8 cellular contexts compared by ENCODE assay signal in genomic region chr5:56909294-56910122, GRCh38. TPM values are rescaled to one million over a fixed set of nuclear protein-coding genes. Genes with fewer than 3 reads are reported as not detected.
DNase-seq lines count a peak whose midpoint lies in the region; ATAC-seq and TF ChIP-seq lines count a peak whose summit lies in the region.

TSS of gene SETD9 (plus strand) at chr5:56909596. CDS start at chr5:56909646, 50 bp downstream.

- peak within 1 kb of the TSS; percentile 88 for H3K27ac Mint-ChIP-seq in activated naive CD8-positive, alpha-beta T cell treated with anti-CD3 and anti-CD28 coated beads, Interleukin-2, amount 10 ng/mL, durations not matched to agents 7 days and 5 days
- peak within 1 kb of the TSS; percentile 98 for H3K27ac Mint-ChIP-seq in osteocyte (ENCODE audit: unreplicated experiment)

- peak within 1 kb of the TSS; percentile 91 to 98 for H3K27ac ChIP-seq in thoracic aorta

- peaks cover 6% of the 10 kb centered on the region for H3K36me3 Mint-ChIP-seq in activated naive CD8-positive, alpha-beta T cell treated with anti-CD3 and anti-CD28 coated beads, Interleukin-2, amount 10 ng/mL, durations not matched to agents 7 days and 5 days
- no peaks in the 10 kb centered on the region for H3K36me3 Mint-ChIP-seq in osteocyte (ENCODE audit: unreplicated experiment)

- peak; percentile 93 for TF ChIP-seq POLR2A in GM10847 (IDR thresholded peaks at IDR 0.05; ENCODE audit: extremely low read depth, insufficient read length)

- peaks cover 18% of the 10 kb centered on the region for H3K4me1 Mint-ChIP-seq in activated naive CD8-positive, alpha-beta T cell treated with anti-CD3 and anti-CD28 coated beads, Interleukin-2, amount 10 ng/mL, durations not matched to agents 7 days and 5 days
- peaks cover 14% of the 10 kb centered on the region for H3K4me1 Mint-ChIP-seq in osteocyte (ENCODE audit: unreplicated experiment)

- H3K4me1 ChIP-seq in thoracic aorta (ENCODE audit: control insufficient read depth in 1 of 2, low read depth in 2 of 2): peaks cover 4 to 7% of the 10 kb centered on the region in 2 donors

- H3K27me3 ChIP-seq in thoracic aorta (replicated peaks; ENCODE audit: insufficient read depth): no peaks in the 10 kb centered on the region

- POLR2A ChIA-PET in activated naive CD8-positive, alpha-beta T cell treated with anti-CD3 and anti-CD28 coated beads, Interleukin-2, amount 10 ng/mL, durations not matched to agents 7 days and 5 days (lab: Charles Lee): interaction anchor here (0.6 to 2.9 kb wide), 5 partner anchors 11 to 264 kb away, joined by 4 to 15 read pairs (median 6); partner anchors contain the start of gene GPBP1

- H3K36me3 ChIP-seq in thoracic aorta: no peaks in the 10 kb centered on the region

- peaks cover 9% of the 10 kb centered on the region for H3K27me3 Mint-ChIP-seq in activated naive CD8-positive, alpha-beta T cell treated with anti-CD3 and anti-CD28 coated beads, Interleukin-2, amount 10 ng/mL, durations not matched to agents 7 days and 5 days
- no peaks in the 10 kb centered on the region for H3K27me3 Mint-ChIP-seq in osteocyte (ENCODE audit: unreplicated experiment)

- no peaks in the 10 kb centered on the region for H3K9me3 ChIP-seq in thoracic aorta

- peak within 1 kb of the TSS; percentile 96 for H3K4me3 Mint-ChIP-seq in activated naive CD8-positive, alpha-beta T cell treated with anti-CD3 and anti-CD28 coated beads, Interleukin-2, amount 10 ng/mL, durations not matched to agents 7 days and 5 days
- peak within 1 kb of the TSS; percentile 85 for H3K4me3 Mint-ChIP-seq in osteocyte (ENCODE audit: unreplicated experiment)

- H3K9me3 Mint-ChIP-seq in activated naive CD8-positive, alpha-beta T cell treated with anti-CD3 and anti-CD28 coated beads, Interleukin-2, amount 10 ng/mL, durations not matched to agents 7 days and 5 days: no peaks in the 10 kb centered on the region
- no peaks in the 10 kb centered on the region for H3K9me3 Mint-ChIP-seq in osteocyte (ENCODE audit: unreplicated experiment)

- ATAC-seq in HG02642 (IDR thresholded peaks at IDR 0.05; ENCODE audit: poor library complexity, unreplicated experiment): peak; percentile 89
- ATAC-seq in activated naive CD8-positive, alpha-beta T cell treated with anti-CD3 and anti-CD28 coated beads, Interleukin-2, amount 10 ng/mL, durations not matched to agents 7 days and 5 days (ENCODE audit: low read depth): peak; percentile 80
- peak; percentile 88 for ATAC-seq in thoracic aorta (ENCODE audit: insufficient number of reproducible peaks, low FRiP score, low read depth)

- DNase-seq in NCI-H1105 (lab: John Stamatoyannopoulos, UW) (peak; percentile 89), SKM-1 treated with dmso at 0.1 percent for 144 hours (lab: John Stamatoyannopoulos, UW; ENCODE audit: unreplicated experiment) (peak; percentile 94), head of caudate nucleus (peak; percentile 91 to 98 (median 96)), osteocyte (ENCODE audit: extremely low spot score, unreplicated experiment) (peak; percentile 99), thoracic aorta (ENCODE audit: low spot score) (peak; percentile 91)
- peak; percentile 94 for DNase-seq in activated naive CD8-positive, alpha-beta T cell treated with anti-CD3 and anti-CD28 coated beads, Interleukin-2, amount 10 ng/mL, durations not matched to agents 7 days and 5 days

- TF ChIP-seq CTCF in osteocyte (IDR thresholded peaks at IDR 0.05) (no peak), thoracic aorta (IDR thresholded peaks at IDR 0.05) (no peak)

- peak within 1 kb of the TSS; percentile 98 for H3K4me3 ChIP-seq in thoracic aorta

- intact Hi-C loops in head of caudate nucleus (cut with DNase I): loop anchor here (2.0 to 5.0 kb wide), 2 partner anchors 43 to 265 kb away; partner anchors contain the start of genes GPBP1 and MIER3

RNA-seq across cellular contexts. Expression of gene SETD9, which starts in this region (rescaled TPM):
- 1 to 10 TPM; 7.0 to 8.9 TPM for total RNA-seq in activated naive CD8-positive, alpha-beta T cell treated with anti-CD3 and anti-CD28 coated beads, Interleukin-2, amount 10 ng/mL, durations not matched to agents 7 days and 5 days
- total RNA-seq in osteocyte (10.1 and 11.0 TPM in 2 replicates), thoracic aorta (1 to 10 TPM; 5.1 to 8.8 TPM)

Comparison
In these comparisons a context has a peak if more than half of its experiments do, and no peak if none do; other contexts are left out.
1. Peak in every context shown above with its lines: DNase-seq, ATAC-seq, H3K4me3 ChIP-seq and H3K27ac ChIP-seq.